In the genomic region with DNA sequence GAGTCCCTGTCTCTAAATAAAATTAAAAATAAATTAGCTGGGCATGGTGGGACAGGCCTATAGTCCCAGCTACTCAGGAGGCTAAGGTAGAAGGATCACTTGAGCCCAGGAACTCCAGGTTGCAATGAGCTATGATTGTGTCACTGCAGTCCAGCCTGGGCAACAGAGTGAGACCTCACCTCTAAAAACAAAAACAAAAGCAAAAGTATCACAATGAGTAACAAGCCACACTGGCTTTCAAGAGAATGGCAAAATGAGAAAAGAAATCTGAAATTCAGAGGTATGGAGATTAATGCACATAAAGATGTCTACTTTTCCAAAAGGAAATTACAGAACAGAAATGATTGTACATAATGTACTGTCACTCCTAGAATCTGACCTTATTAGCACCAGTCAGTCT, we compare ENCODE assay signal across 15 cellular contexts.
DNase-seq lines count a peak whose midpoint lies in the region; ATAC-seq and TF ChIP-seq lines count a peak whose summit lies in the region.
"Had no signal": no experiment of that assay in that cellular context is flagged by ENCODE, and none has a peak within 500 bp of the region (broad histone marks: within the 10 kb centered on the region; RNA-seq: fewer than 3 reads in every experiment).

No MANE protein-coding gene starts in this region.

- no peak for DNase-seq in activated CD8-positive, alpha-beta T cell treated with anti-CD3 and anti-CD28 coated beads for 36 hours
- DNase-seq in activated CD8-positive, alpha-beta T cell treated with anti-CD3 and anti-CD28 coated beads, Interleukin-2, amount 10 ng/mL, durations not matched to agents 7 days and 5 days: no peak
- DNase-seq in DMS153 treated with DMSO at 0.1 percent for 48 hours (lab: John Stamatoyannopoulos, UW; ENCODE audit: unreplicated experiment) (no peak), nucleus accumbens (lab: John Stamatoyannopoulos, UW) (no peak), NCI-H1048 (lab: John Stamatoyannopoulos, UW) (no peak), glutamatergic neuron (no peak)
- DNase-seq: EL; kidney glomerular epithelial cell; NCI-H1417 treated with DMSO at 0.1 percent for 48 hours; stimulated activated CD4-positive, alpha-beta T cell treated with anti-CD3 and anti-CD28 coated beads, Interleukin-2, amount 100 ng/mL, for 48 hours had no signal

- POLR2A ChIA-PET in activated CD8-positive, alpha-beta T cell treated with anti-CD3 and anti-CD28 coated beads for 36 hours (lab: Charles Lee): no interaction called here
- POLR2A ChIA-PET in activated CD8-positive, alpha-beta T cell treated with anti-CD3 and anti-CD28 coated beads, Interleukin-2, amount 10 ng/mL, durations not matched to agents 7 days and 5 days (lab: Charles Lee): no interaction called here

- no peak for TF ChIP-seq CTCF in activated CD8-positive, alpha-beta T cell treated with anti-CD3 and anti-CD28 coated beads for 36 hours (IDR thresholded peaks at IDR 0.05)
- TF ChIP-seq CTCF in glutamatergic neuron (IDR thresholded peaks at IDR 0.05; ENCODE audit: partially characterized antibody, unreplicated experiment): no peak

- H3K36me3 Mint-ChIP-seq in activated CD8-positive, alpha-beta T cell treated with anti-CD3 and anti-CD28 coated beads for 36 hours (ENCODE audit: low read depth): no peaks in the 10 kb centered on the region
- H3K36me3 Mint-ChIP-seq in activated CD8-positive, alpha-beta T cell treated with anti-CD3 and anti-CD28 coated beads, Interleukin-2, amount 10 ng/mL, durations not matched to agents 7 days and 5 days (ENCODE audit: low read depth): no peaks in the 10 kb centered on the region
- H3K36me3 Mint-ChIP-seq in glutamatergic neuron (ENCODE audit: unreplicated experiment): no peaks in the 10 kb centered on the region

- peak; percentile 13 for ATAC-seq in activated CD8-positive, alpha-beta T cell treated with anti-CD3 and anti-CD28 coated beads for 36 hours
- ATAC-seq in activated CD8-positive, alpha-beta T cell treated with anti-CD3 and anti-CD28 coated beads, Interleukin-2, amount 10 ng/mL, durations not matched to agents 7 days and 5 days: no peak
- ATAC-seq in HG02571 (IDR thresholded peaks at IDR 0.05; ENCODE audit: unreplicated experiment) (peak; percentile 91), HG03342 (IDR thresholded peaks at IDR 0.05; ENCODE audit: unreplicated experiment) (peak; percentile 97)
- ATAC-seq: A549 had no signal

- H3K9me3 Mint-ChIP-seq in activated CD8-positive, alpha-beta T cell treated with anti-CD3 and anti-CD28 coated beads for 36 hours: no peaks in the 10 kb centered on the region
- H3K9me3 Mint-ChIP-seq in activated CD8-positive, alpha-beta T cell treated with anti-CD3 and anti-CD28 coated beads, Interleukin-2, amount 10 ng/mL, durations not matched to agents 7 days and 5 days (ENCODE audit: insufficient read depth): no peaks in the 10 kb centered on the region
- no peaks in the 10 kb centered on the region for H3K9me3 Mint-ChIP-seq in glutamatergic neuron (ENCODE audit: unreplicated experiment)
- H3K9me3 Mint-ChIP-seq: activated T-helper 1 cell treated with anti-CD3 and anti-CD28 coated beads, Interleukin-12 subunit alpha, Interleukin-12 subunit beta, Interleukin-2, Interleukin-4 antibody, amounts not matched to agents 30 ng/mL and 10 ng/mL and 1 ng/mL, durations not matched to agents 14 hours and 24 hours and 36 hours; neural progenitor cell had no signal

- no peak overlapping the region for H3K27ac Mint-ChIP-seq in activated CD8-positive, alpha-beta T cell treated with anti-CD3 and anti-CD28 coated beads for 36 hours
- H3K27ac Mint-ChIP-seq in activated CD8-positive, alpha-beta T cell treated with anti-CD3 and anti-CD28 coated beads, Interleukin-2, amount 10 ng/mL, durations not matched to agents 7 days and 5 days: no peak overlapping the region
- no peak overlapping the region for H3K27ac Mint-ChIP-seq in glutamatergic neuron (ENCODE audit: unreplicated experiment)
- H3K27ac Mint-ChIP-seq: activated T-helper 1 cell treated with anti-CD3 and anti-CD28 coated beads, Interleukin-12 subunit alpha, Interleukin-12 subunit beta, Interleukin-2, Interleukin-4 antibody, amounts not matched to agents 30 ng/mL and 10 ng/mL and 1 ng/mL, durations not matched to agents 14 hours and 24 hours and 36 hours; neural progenitor cell had no signal

- H3K27me3 Mint-ChIP-seq in activated CD8-positive, alpha-beta T cell treated with anti-CD3 and anti-CD28 coated beads for 36 hours: peaks cover 3% of the 10 kb centered on the region
- peaks cover 5% of the 10 kb centered on the region for H3K27me3 Mint-ChIP-seq in activated CD8-positive, alpha-beta T cell treated with anti-CD3 and anti-CD28 coated beads, Interleukin-2, amount 10 ng/mL, durations not matched to agents 7 days and 5 days (ENCODE audit: low read depth)
- no peaks in the 10 kb centered on the region for H3K27me3 Mint-ChIP-seq in glutamatergic neuron (ENCODE audit: unreplicated experiment)

- CTCF ChIA-PET in activated CD8-positive, alpha-beta T cell treated with anti-CD3 and anti-CD28 coated beads for 36 hours (lab: Charles Lee): no interaction called here
- CTCF ChIA-PET in activated CD8-positive, alpha-beta T cell treated with anti-CD3 and anti-CD28 coated beads, Interleukin-2, amount 10 ng/mL, durations not matched to agents 7 days and 5 days (lab: Charles Lee): no interaction called here

- intact Hi-C loops in activated CD8-positive, alpha-beta T cell treated with anti-CD3 and anti-CD28 coated beads for 36 hours (cut with micrococcal nuclease): no loop called here

- H3K4me1 Mint-ChIP-seq in activated CD8-positive, alpha-beta T cell treated with anti-CD3 and anti-CD28 coated beads for 36 hours (ENCODE audit: low read depth): peaks cover 6% of the 10 kb centered on the region
- peaks cover 1% of the 10 kb centered on the region for H3K4me1 Mint-ChIP-seq in activated CD8-positive, alpha-beta T cell treated with anti-CD3 and anti-CD28 coated beads, Interleukin-2, amount 10 ng/mL, durations not matched to agents 7 days and 5 days (ENCODE audit: low read depth)
- H3K4me1 Mint-ChIP-seq in glutamatergic neuron (ENCODE audit: low read depth, unreplicated experiment): peaks cover 3% of the 10 kb centered on the region

- no peak overlapping the region for H3K4me3 Mint-ChIP-seq in activated CD8-positive, alpha-beta T cell treated with anti-CD3 and anti-CD28 coated beads for 36 hours
- no peak overlapping the region for H3K4me3 Mint-ChIP-seq in activated CD8-positive, alpha-beta T cell treated with anti-CD3 and anti-CD28 coated beads, Interleukin-2, amount 10 ng/mL, durations not matched to agents 7 days and 5 days
- no peak overlapping the region for H3K4me3 Mint-ChIP-seq in glutamatergic neuron (ENCODE audit: unreplicated experiment)
- H3K4me3 Mint-ChIP-seq: activated T-helper 1 cell treated with anti-CD3 and anti-CD28 coated beads, Interleukin-12 subunit alpha, Interleukin-12 subunit beta, Interleukin-2, Interleukin-4 antibody, amounts not matched to agents 30 ng/mL and 10 ng/mL and 1 ng/mL, durations not matched to agents 14 hours and 24 hours and 36 hours; neural progenitor cell had no signal
